ENCODE assay signal across 1 cellular context in the genomic region with DNA sequence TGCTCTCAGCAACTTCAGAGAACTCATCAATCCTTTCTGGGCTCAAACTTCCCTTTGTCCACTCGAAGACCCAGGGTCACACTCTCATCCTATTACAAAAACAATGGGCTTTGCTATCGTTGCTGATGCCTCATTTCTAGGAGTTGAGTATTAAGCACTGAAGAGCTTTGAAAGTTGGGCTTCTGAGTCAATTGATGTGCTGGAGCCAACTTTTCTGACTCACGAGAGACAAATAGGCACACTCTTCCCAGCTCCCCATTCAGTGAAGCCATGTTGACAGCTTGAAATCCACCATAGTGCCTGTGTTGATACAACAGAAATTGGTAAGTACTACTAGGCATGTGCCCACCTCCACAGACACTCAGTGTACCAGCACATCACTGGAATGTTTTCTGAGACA.
TF ChIP-seq lines count a peak whose summit lies in the region.

No MANE protein-coding gene starts in this region.

TF ChIP-seq in GM23338, 12 proteins besides CTCF, POLR2A, EP300 and RAD21 (continued from another document):
- TF ChIP-seq, protein P1, sequence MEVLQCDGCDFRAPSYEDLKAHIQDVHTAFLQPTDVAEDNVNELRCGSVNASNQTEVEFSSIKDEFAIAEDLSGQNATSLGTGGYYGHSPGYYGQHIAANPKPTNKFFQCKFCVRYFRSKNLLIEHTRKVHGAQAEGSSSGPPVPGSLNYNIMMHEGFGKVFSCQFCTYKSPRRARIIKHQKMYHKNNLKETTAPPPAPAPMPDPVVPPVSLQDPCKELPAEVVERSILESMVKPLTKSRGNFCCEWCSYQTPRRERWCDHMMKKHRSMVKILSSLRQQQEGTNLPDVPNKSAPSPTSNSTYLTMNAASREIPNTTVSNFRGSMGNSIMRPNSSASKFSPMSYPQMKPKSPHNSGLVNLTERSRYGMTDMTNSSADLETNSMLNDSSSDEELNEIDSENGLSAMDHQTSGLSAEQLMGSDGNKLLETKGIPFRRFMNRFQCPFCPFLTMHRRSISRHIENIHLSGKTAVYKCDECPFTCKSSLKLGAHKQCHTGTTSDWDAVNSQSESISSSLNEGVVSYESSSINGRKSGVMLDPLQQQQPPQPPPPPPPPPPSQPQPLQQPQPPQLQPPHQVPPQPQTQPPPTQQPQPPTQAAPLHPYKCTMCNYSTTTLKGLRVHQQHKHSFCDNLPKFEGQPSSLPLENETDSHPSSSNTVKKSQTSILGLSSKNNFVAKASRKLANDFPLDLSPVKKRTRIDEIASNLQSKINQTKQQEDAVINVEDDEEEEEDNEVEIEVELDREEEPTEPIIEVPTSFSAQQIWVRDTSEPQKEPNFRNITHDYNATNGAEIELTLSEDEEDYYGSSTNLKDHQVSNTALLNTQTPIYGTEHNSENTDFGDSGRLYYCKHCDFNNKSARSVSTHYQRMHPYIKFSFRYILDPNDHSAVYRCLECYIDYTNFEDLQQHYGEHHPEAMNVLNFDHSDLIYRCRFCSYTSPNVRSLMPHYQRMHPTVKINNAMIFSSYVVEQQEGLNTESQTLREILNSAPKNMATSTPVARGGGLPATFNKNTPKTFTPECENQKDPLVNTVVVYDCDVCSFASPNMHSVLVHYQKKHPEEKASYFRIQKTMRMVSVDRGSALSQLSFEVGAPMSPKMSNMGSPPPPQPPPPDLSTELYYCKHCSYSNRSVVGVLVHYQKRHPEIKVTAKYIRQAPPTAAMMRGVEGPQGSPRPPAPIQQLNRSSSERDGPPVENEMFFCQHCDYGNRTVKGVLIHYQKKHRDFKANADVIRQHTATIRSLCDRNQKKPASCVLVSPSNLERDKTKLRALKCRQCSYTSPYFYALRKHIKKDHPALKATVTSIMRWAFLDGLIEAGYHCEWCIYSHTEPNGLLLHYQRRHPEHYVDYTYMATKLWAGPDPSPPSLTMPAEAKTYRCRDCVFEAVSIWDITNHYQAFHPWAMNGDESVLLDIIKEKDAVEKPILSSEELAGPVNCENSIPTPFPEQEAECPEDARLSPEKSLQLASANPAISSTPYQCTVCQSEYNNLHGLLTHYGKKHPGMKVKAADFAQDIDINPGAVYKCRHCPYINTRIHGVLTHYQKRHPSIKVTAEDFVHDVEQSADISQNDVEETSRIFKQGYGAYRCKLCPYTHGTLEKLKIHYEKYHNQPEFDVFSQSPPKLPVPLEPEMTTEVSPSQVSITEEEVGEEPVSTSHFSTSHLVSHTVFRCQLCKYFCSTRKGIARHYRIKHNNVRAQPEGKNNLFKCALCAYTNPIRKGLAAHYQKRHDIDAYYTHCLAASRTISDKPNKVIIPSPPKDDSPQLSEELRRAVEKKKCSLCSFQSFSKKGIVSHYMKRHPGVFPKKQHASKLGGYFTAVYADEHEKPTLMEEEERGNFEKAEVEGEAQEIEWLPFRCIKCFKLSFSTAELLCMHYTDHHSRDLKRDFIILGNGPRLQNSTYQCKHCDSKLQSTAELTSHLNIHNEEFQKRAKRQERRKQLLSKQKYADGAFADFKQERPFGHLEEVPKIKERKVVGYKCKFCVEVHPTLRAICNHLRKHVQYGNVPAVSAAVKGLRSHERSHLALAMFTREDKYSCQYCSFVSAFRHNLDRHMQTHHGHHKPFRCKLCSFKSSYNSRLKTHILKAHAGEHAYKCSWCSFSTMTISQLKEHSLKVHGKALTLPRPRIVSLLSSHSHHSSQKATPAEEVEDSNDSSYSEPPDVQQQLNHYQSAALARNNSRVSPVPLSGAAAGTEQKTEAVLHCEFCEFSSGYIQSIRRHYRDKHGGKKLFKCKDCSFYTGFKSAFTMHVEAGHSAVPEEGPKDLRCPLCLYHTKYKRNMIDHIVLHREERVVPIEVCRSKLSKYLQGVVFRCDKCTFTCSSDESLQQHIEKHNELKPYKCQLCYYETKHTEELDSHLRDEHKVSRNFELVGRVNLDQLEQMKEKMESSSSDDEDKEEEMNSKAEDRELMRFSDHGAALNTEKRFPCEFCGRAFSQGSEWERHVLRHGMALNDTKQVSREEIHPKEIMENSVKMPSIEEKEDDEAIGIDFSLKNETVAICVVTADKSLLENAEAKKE (CRISPR knock-in tag; IDR thresholded peaks at IDR 0.05), result no peak
- TF ChIP-seq EZH2phosphoT487 (IDR thresholded peaks at IDR 0.05; ENCODE audit: unreplicated experiment), result no peak
